In genomic region chr19:18346091-18346490, GRCh38 we compare ENCODE assay signal across 19 cellular contexts. TPM values are rescaled to one million over a fixed set of nuclear protein-coding genes. Genes with fewer than 3 reads are reported as not detected.
DNase-seq lines count a peak whose midpoint lies in the region; ATAC-seq and TF ChIP-seq lines count a peak whose summit lies in the region.
"Had no signal": no experiment of that assay in that cellular context is flagged by ENCODE, and none has a peak within 500 bp of the region (broad histone marks: within the 10 kb centered on the region; RNA-seq: fewer than 3 reads in every experiment).

No MANE protein-coding gene starts in this region.

- ATAC-seq in GM18873 (IDR thresholded peaks at IDR 0.05; ENCODE audit: low FRiP score, unreplicated experiment) (no peak), GM21737 (IDR thresholded peaks at IDR 0.05; ENCODE audit: unreplicated experiment) (no peak)
- ATAC-seq: activated CD4-positive, CD25-positive, alpha-beta regulatory T cell treated with anti-CD3 and anti-CD28 coated beads, Interleukin-2, amount 50 U/mL, for 24 hours had no signal

- TF ChIP-seq EP300 in transverse colon (IDR thresholded peaks at IDR 0.05; ENCODE audit: low read depth): no peak

- H3K36me3 Mint-ChIP-seq in activated naive CD4-positive, alpha-beta T cell treated with anti-CD3 and anti-CD28 coated beads, Interleukin-2, amount 50 U/mL, for 24 hours: peaks cover 14% of the 10 kb centered on the region
- peaks cover 21 to 44% of the 10 kb centered on the region in 2 donors for H3K36me3 Mint-ChIP-seq in CD4-positive, alpha-beta memory T cell

- in situ Hi-C loops in transverse colon (cut with MboI; ENCODE audit: low pct_ligation_motif_present in 1 of 4, low pct_unique_long_range_greater_than_20kb in 1 of 4, low sequenced_read_pairs in 3 of 4): loop anchor here in 1 of 4 donors (10.0 to 25.0 kb wide), 2 partner anchors 49 to 134 kb away; partner anchors contain the start of genes LRRC25 and RAB3A

- H3K4me3 ChIP-seq in transverse colon: no peak overlapping the region
- no peak overlapping the region for H3K4me3 ChIP-seq in CD4-positive, alpha-beta memory T cell (ENCODE audit: low read length in 2 of 2)

- no peaks in the 10 kb centered on the region for H3K9me3 Mint-ChIP-seq in activated naive CD4-positive, alpha-beta T cell treated with anti-CD3 and anti-CD28 coated beads, Interleukin-2, amount 50 U/mL, for 24 hours
- no peaks in the 10 kb centered on the region for H3K9me3 Mint-ChIP-seq in CD4-positive, alpha-beta memory T cell
- H3K9me3 Mint-ChIP-seq: naive B cell had no signal

- no peak for DNase-seq in activated naive CD4-positive, alpha-beta T cell treated with anti-CD3 and anti-CD28 coated beads, Interleukin-2, amount 50 U/mL, for 16 hours
- peak; percentile 21 for DNase-seq in SW480 (ENCODE audit: low spot score)
- peak; percentile 47 for DNase-seq in iPS-NIHi11 (ENCODE audit: low spot score)
- peak; percentile 52 for DNase-seq in transverse colon
- no peak for DNase-seq in CD4-positive, alpha-beta memory T cell
- DNase-seq: activated CD8-positive, alpha-beta memory T cell treated with anti-CD3 and anti-CD28 coated beads, Interleukin-2, amount 50 U/mL, for 4 hours; DMS 273 treated with DMSO at 0.1 percent for 48 hours; hypothalamus; Karpas-422; naive B cell; NCI-H510A; retina; stimulated activated CD4-positive, alpha-beta T cell treated with anti-CD3 and anti-CD28 coated beads, Interleukin-15, amount 100 ng/mL, for 24 hours; T-helper 1 cell had no signal

- H3K27me3 ChIP-seq in transverse colon: no peaks in the 10 kb centered on the region
- no peaks in the 10 kb centered on the region for H3K27me3 ChIP-seq in CD4-positive, alpha-beta memory T cell (ENCODE audit: insufficient read depth, low read length)

- peaks cover 0 to 50% (median 24%) of the 10 kb centered on the region in 4 donors for H3K4me1 ChIP-seq in transverse colon
- peaks cover 15% of the 10 kb centered on the region for H3K4me1 ChIP-seq in CD4-positive, alpha-beta memory T cell (ENCODE audit: insufficient read depth, low read length)

- H3K36me3 ChIP-seq in transverse colon: peaks cover 0 to 7% (median 0%) of the 10 kb centered on the region in 4 donors
- peaks cover 5% of the 10 kb centered on the region for H3K36me3 ChIP-seq in CD4-positive, alpha-beta memory T cell (ENCODE audit: insufficient read depth, low read length)

- WGBS in transverse colon (ENCODE audit: low coverage in 1 of 2), 2 donors: 60 to 63% methylated on average over 2 to 8 of the region's 8 CpGs

- H3K4me3 Mint-ChIP-seq in activated naive CD4-positive, alpha-beta T cell treated with anti-CD3 and anti-CD28 coated beads, Interleukin-2, amount 50 U/mL, for 24 hours: no peak overlapping the region
- no peak overlapping the region for H3K4me3 Mint-ChIP-seq in CD4-positive, alpha-beta memory T cell

- peak overlapping the region; percentile 31 for H3K27ac Mint-ChIP-seq in activated naive CD4-positive, alpha-beta T cell treated with anti-CD3 and anti-CD28 coated beads, Interleukin-2, amount 50 U/mL, for 24 hours
- peak overlapping the region in 2 of 7 donors; percentile 30 to 87 for H3K27ac Mint-ChIP-seq in CD4-positive, alpha-beta memory T cell

- peak overlapping the region in 2 of 4 donors; percentile 18 to 33 for H3K27ac ChIP-seq in transverse colon
- H3K27ac ChIP-seq in CD4-positive, alpha-beta memory T cell (ENCODE audit: low read depth, low read length): no peak overlapping the region

- intact Hi-C loops in transverse colon (cut with DNase I; ENCODE audit: low total_unique reads): no loop called here
- intact Hi-C loops in CD4-positive, alpha-beta memory T cell (cut with micrococcal nuclease): no loop called here

- TF ChIP-seq CTCF in transverse colon (IDR thresholded peaks at IDR 0.05): peak in 1 of 5 experiments; percentile 38

- H3K4me1 Mint-ChIP-seq in activated naive CD4-positive, alpha-beta T cell treated with anti-CD3 and anti-CD28 coated beads, Interleukin-2, amount 50 U/mL, for 24 hours: peaks cover 23% of the 10 kb centered on the region
- peaks cover 5 to 19% (median 15%) of the 10 kb centered on the region in 4 donors for H3K4me1 Mint-ChIP-seq in CD4-positive, alpha-beta memory T cell

- H3K27me3 Mint-ChIP-seq in activated naive CD4-positive, alpha-beta T cell treated with anti-CD3 and anti-CD28 coated beads, Interleukin-2, amount 50 U/mL, for 24 hours: no peaks in the 10 kb centered on the region
- no peaks in the 10 kb centered on the region for H3K27me3 Mint-ChIP-seq in CD4-positive, alpha-beta memory T cell
- H3K27me3 Mint-ChIP-seq: naive B cell had no signal

- CTCF ChIA-PET in CD4-positive, alpha-beta memory T cell (lab: Charles Lee; ENCODE audit: partially characterized antibody): interaction anchor here (0.9 kb wide), 1 partner anchor 78 kb away, joined by 3 read pairs; no protein-coding TSS in a partner anchor

- POLR2A ChIA-PET in CD4-positive, alpha-beta memory T cell (lab: Charles Lee; ENCODE audit: partially characterized antibody): no interaction called here

- no peaks in the 10 kb centered on the region for H3K9me3 ChIP-seq in transverse colon
- no peaks in the 10 kb centered on the region for H3K9me3 ChIP-seq in CD4-positive, alpha-beta memory T cell (ENCODE audit: control insufficient read depth in 1 of 2, low read length in 2 of 2)

- TF ChIP-seq POLR2A in transverse colon (IDR thresholded peaks at IDR 0.05): no peak

RNA-seq across cellular contexts. Expression of gene PGPEP1, which starts 5.7 kb away (rescaled TPM):
- 100 to 1,000 TPM in 1 of 4 donors, 10 to 100 TPM in 3; 59.7 to 110 (median 73.0) TPM for total RNA-seq in transverse colon
- 10 to 100 TPM; 46.2 to 49.2 TPM for total RNA-seq in CD4-positive, alpha-beta memory T cell
- polyA plus RNA-seq in CD4-positive, alpha-beta memory T cell: 1 to 10 TPM; 6.8 to 8.0 TPM

RNA-seq across cellular contexts. Expression of gene LSM4, which starts 23.2 kb away (rescaled TPM):
- 100 to 1,000 TPM in 3 of 4 donors, 10 to 100 TPM in 1; 94.3 to 218 (median 175) TPM for total RNA-seq in transverse colon
- 10 to 100 TPM; 64.2 to 65.0 TPM for total RNA-seq in CD4-positive, alpha-beta memory T cell
- polyA plus RNA-seq in CD4-positive, alpha-beta memory T cell: 100 to 1,000 TPM; 121 to 164 TPM

RNA-seq across cellular contexts. Expression of gene GDF15, which starts 39.9 kb away (rescaled TPM):
- total RNA-seq in transverse colon: 10 to 100 TPM; 36.3 to 77.0 (median 58.9) TPM
- 1 to 10 TPM; 1.2 TPM for total RNA-seq in CD4-positive, alpha-beta memory T cell
- not detected for polyA plus RNA-seq in CD4-positive, alpha-beta memory T cell

RNA-seq across cellular contexts. Expression of gene LRRC25, which starts 51.3 kb away (rescaled TPM):
- total RNA-seq in transverse colon: 1 to 10 TPM in 3 of 4 donors, not detected in 1; 3.3 to 4.9 (median 4.1) TPM
- under 1 TPM; 0.73 to 0.91 TPM for total RNA-seq in CD4-positive, alpha-beta memory T cell
- under 1 TPM in 1 of 2 donors, not detected in 1; 0.07 TPM for polyA plus RNA-seq in CD4-positive, alpha-beta memory T cell
- total RNA-seq: RPMI7951 had no signal

Comparison
In these comparisons a context has a peak if more than half of its experiments do, and no peak if none do; other contexts are left out.
1. DNase-seq: peak in SW480 (single experiment), iPS-NIHi11 (single experiment) and transverse colon (single experiment); none in activated naive CD4-positive, alpha-beta T cell treated with anti-CD3 and anti-CD28 coated beads, Interleukin-2, amount 50 U/mL, for 16 hours (single experiment) and CD4-positive, alpha-beta memory T cell (0 of 5).
2. RNA of gene GDF15, which starts 39.9 kb away (total RNA-seq): 36.3 to 77.0 TPM in transverse colon; 1.2 TPM in CD4-positive, alpha-beta memory T cell; every median in the first group is over 10 times any median in the second.